ENCODE assay signal across 20 cellular contexts in genomic region chr15:44243146-44243545, GRCh38. TPM values are rescaled to one million over a fixed set of nuclear protein-coding genes. Genes with fewer than 3 reads are reported as not detected.
"Had no signal": no experiment of that assay in that cellular context is flagged by ENCODE, and none has a peak within 500 bp of the region (broad histone marks: within the 10 kb centered on the region; RNA-seq: fewer than 3 reads in every experiment).

No MANE protein-coding gene starts in this region.

- H3K9me3 ChIP-seq: neutrophil, stomach, thoracic aorta, upper lobe of right lung had no signal

- H3K4me1 Mint-ChIP-seq: activated CD4-positive, alpha-beta T cell treated with anti-CD3 and anti-CD28 coated beads for 36 hours; brain; central memory CD8-positive, alpha-beta T cell; natural killer cell had no signal

- DNase-seq: activated CD4-positive, alpha-beta T cell treated with anti-CD3 and anti-CD28 coated beads for 36 hours; activated CD8-positive, alpha-beta T cell treated with anti-CD3 and anti-CD28 coated beads for 36 hours; activated effector memory CD4-positive, alpha-beta T cell treated with anti-CD3 and anti-CD28 coated beads, Interleukin-2, amount 50 U/mL, for 16 hours; activated T-cell treated with anti-CD3 and anti-CD28 coated beads, Interleukin-2, amount 50 U/mL, for 48 hours; dermis blood vessel endothelial cell; kidney glomerular epithelial cell; mesenchymal stem cell; natural killer cell; posterior cingulate gyrus; retina; stimulated activated CD4-positive, alpha-beta T cell treated with anti-CD3 and anti-CD28 coated beads, Interleukin-12 subunit alpha, Interleukin-12 subunit beta, amount 100 ng/mL, for 4 hours; stimulated activated CD4-positive, alpha-beta T cell treated with anti-CD3 and anti-CD28 coated beads, Interleukin-2, amount 100 ng/mL, for 24 hours; stomach; T-helper 2 cell; upper lobe of right lung had no signal

- ATAC-seq: activated CD4-positive, alpha-beta T cell treated with anti-CD3 and anti-CD28 coated beads for 36 hours; activated CD8-positive, alpha-beta T cell treated with anti-CD3 and anti-CD28 coated beads for 36 hours; activated naive CD4-positive, alpha-beta T cell treated with anti-CD3 and anti-CD28 coated beads, Interleukin-2, amount 50 U/mL, for 72 hours; natural killer cell; upper lobe of right lung had no signal

- H3K9me3 Mint-ChIP-seq: activated CD8-positive, alpha-beta T cell treated with anti-CD3 and anti-CD28 coated beads for 36 hours; activated naive CD4-positive, alpha-beta T cell treated with anti-CD3 and anti-CD28 coated beads, Interleukin-2, amount 50 U/mL, for 72 hours; central memory CD8-positive, alpha-beta T cell; natural killer cell had no signal

- H3K36me3 ChIP-seq: neutrophil, stomach, thoracic aorta, upper lobe of right lung had no signal

- H3K4me3 Mint-ChIP-seq: activated CD4-positive, alpha-beta T cell treated with anti-CD3 and anti-CD28 coated beads for 36 hours; activated CD8-positive, alpha-beta T cell treated with anti-CD3 and anti-CD28 coated beads for 36 hours; brain; central memory CD8-positive, alpha-beta T cell; natural killer cell had no signal

- H3K36me3 Mint-ChIP-seq: activated naive CD4-positive, alpha-beta T cell treated with anti-CD3 and anti-CD28 coated beads, Interleukin-2, amount 50 U/mL, for 72 hours; brain; natural killer cell had no signal

- H3K4me1 ChIP-seq: stomach, upper lobe of right lung had no signal

- H3K27me3 ChIP-seq: neutrophil, stomach, upper lobe of right lung had no signal

- H3K4me3 ChIP-seq: stomach, thoracic aorta, upper lobe of right lung had no signal

- H3K27me3 Mint-ChIP-seq: activated CD4-positive, alpha-beta T cell treated with anti-CD3 and anti-CD28 coated beads for 36 hours had no signal

RNA-seq across cellular contexts. Expression of gene FRMD5, which starts 48.1 kb away (rescaled TPM):
- total RNA-seq: natural killer cell had no signal
